ENCODE assay signal across 9 cellular contexts in genomic region chr15:89486726-89487050, GRCh38. TPM values are rescaled to one million over a fixed set of nuclear protein-coding genes. Genes with fewer than 3 reads are reported as not detected.
DNase-seq lines count a peak whose midpoint lies in the region; ATAC-seq and TF ChIP-seq lines count a peak whose summit lies in the region.
"Had no signal": no experiment of that assay in that cellular context is flagged by ENCODE, and none has a peak within 500 bp of the region (broad histone marks: within the 10 kb centered on the region; RNA-seq: fewer than 3 reads in every experiment).

No MANE protein-coding gene starts in this region.

- peak overlapping the region; percentile 49 for H3K4me2 ChIP-seq in HCT116 (ENCODE audit: low read length)
- no peak overlapping the region for H3K4me2 ChIP-seq in OCI-LY7 (ENCODE audit: low read length)

- H3K9me3 ChIP-seq in HCT116 (ENCODE audit: control insufficient read depth in 1 of 2, insufficient read depth in 1 of 2, low read depth in 1 of 2, low read length in 2 of 2) (no peaks in the 10 kb centered on the region), OCI-LY7 (ENCODE audit: low read length) (no peaks in the 10 kb centered on the region)

- no peak overlapping the region for H3K9ac ChIP-seq in HCT116 (ENCODE audit: low read length)

- H3K36me3 ChIP-seq in HCT116 (ENCODE audit: control insufficient read depth in 1 of 2, insufficient read depth in 2 of 2, low read length in 2 of 2) (no peaks in the 10 kb centered on the region), OCI-LY7 (ENCODE audit: insufficient read depth, low read length) (no peaks in the 10 kb centered on the region)

- no peak overlapping the region for H3K4me3 ChIP-seq in HCT116 (replicated peaks in 1 of 2; ENCODE audit: low read depth in 1 of 2, low read length in 2 of 2)
- H3K4me3 ChIP-seq in OCI-LY7 (ENCODE audit: low read depth, low read length, poor library complexity, severe bottlenecking): no peak overlapping the region

- RAD21 ChIA-PET in HCT116 (lab: Charles Lee; ENCODE audit: low non-redundant PET in 1 of 2, low total read pairs in 2 of 2, uncharacterized antibody in 2 of 2, unreplicated experiment in 2 of 2): no interaction called here

- intact Hi-C loops in HCT116 (cut with micrococcal nuclease) (no loop called here), OCI-LY7 (cut with micrococcal nuclease; ENCODE audit: unreplicated experiment) (no loop called here)

- H3K79me2 ChIP-seq in HCT116 (ENCODE audit: insufficient read depth, low read length) (no peaks in the 10 kb centered on the region), OCI-LY7 (ENCODE audit: insufficient read depth, low read depth, low read length) (no peaks in the 10 kb centered on the region)

- no peak for TF ChIP-seq RAD21 in HCT116 (IDR thresholded peaks at IDR 0.05; ENCODE audit: low read depth)

- H3K27ac ChIP-seq in HCT116 (ENCODE audit: low read depth, low read length): no peak overlapping the region
- no peak overlapping the region for H3K27ac ChIP-seq in foreskin keratinocyte
- no peak overlapping the region for H3K27ac ChIP-seq in OCI-LY7 (ENCODE audit: low read depth, low read length, poor library complexity, severe bottlenecking)

- H4K20me1 ChIP-seq in HCT116 (ENCODE audit: insufficient read depth): no peaks in the 10 kb centered on the region
- no peaks in the 10 kb centered on the region for H4K20me1 ChIP-seq in OCI-LY7 (ENCODE audit: insufficient read depth, low read length)

- H3K4me1 ChIP-seq in HCT116 (ENCODE audit: control insufficient read depth in 1 of 2, insufficient read depth in 2 of 2, low read length in 2 of 2) (peaks cover 5 to 9% of the 10 kb centered on the region in 2 experiments; a peak in 3 of 4 replicates), foreskin keratinocyte (no peaks in the 10 kb centered on the region), OCI-LY7 (ENCODE audit: insufficient read depth, low read length, poor library complexity, severe bottlenecking) (no peaks in the 10 kb centered on the region)

- H3K27me3 ChIP-seq in HCT116 (ENCODE audit: insufficient read depth, low read length): no peaks in the 10 kb centered on the region
- H3K27me3 ChIP-seq in foreskin keratinocyte: peaks cover 39% of the 10 kb centered on the region

- ATAC-seq in HCT116 (peak; percentile 95), foreskin keratinocyte (peak; percentile 62), HG03442 (IDR thresholded peaks at IDR 0.05; ENCODE audit: unreplicated experiment) (no peak), GM19467 (IDR thresholded peaks at IDR 0.05; ENCODE audit: unreplicated experiment) (no peak)

- H2AFZ ChIP-seq in HCT116 (ENCODE audit: low read depth, low read length, poor library complexity, severe bottlenecking): no peak overlapping the region
- H2AFZ ChIP-seq in OCI-LY7 (ENCODE audit: low read length): no peak overlapping the region

- CTCF ChIA-PET in HCT116 (lab: Charles Lee): no interaction called here
- CTCF ChIA-PET in OCI-LY7 (lab: Charles Lee; ENCODE audit: unreplicated experiment): no interaction called here

- DNase-seq in HCT116 (ENCODE audit: low read depth, low spot score) (no peak), foreskin keratinocyte (no peak), Ammon's horn (ENCODE audit: low spot score) (no peak), OCI-LY7 (ENCODE audit: low spot score) (no peak)
- DNase-seq in activated CD4-positive, alpha-beta T cell treated with anti-CD3 and anti-CD28 coated beads for 48 hours: peak; percentile 64
- peak; percentile 20 for DNase-seq in stimulated activated CD8-positive, alpha-beta memory T cell treated with anti-CD3 and anti-CD28 coated beads, Interleukin-4, amount 100 ng/mL, for 24 hours (ENCODE audit: low read depth)
- DNase-seq: SHP77 had no signal

- BruUV-seq in HCT116 (replicated peaks; lab: Mats Ljungman, UMichigan) (no TSS peak), OCI-LY7 (replicated peaks; lab: Mats Ljungman, UMichigan) (no TSS peak)

- no peak for TF ChIP-seq POLR2A in HCT116 (IDR thresholded peaks at IDR 0.05; ENCODE audit: borderline replicate concordance, extremely low read depth, insufficient read depth, insufficient read length)

- H3K9me2 ChIP-seq in HCT116 (ENCODE audit: insufficient read depth) (no peaks in the 10 kb centered on the region), OCI-LY7 (ENCODE audit: insufficient read depth, low read length) (no peaks in the 10 kb centered on the region)

- POLR2A ChIA-PET in HCT116 (lab: Charles Lee): no interaction called here
- POLR2A ChIA-PET in OCI-LY7 (lab: Charles Lee): no interaction called here

- TF ChIP-seq CTCF in HCT116 (IDR thresholded peaks at IDR 0.05 in 2 of 3, conservative IDR thresholded peaks at IDR 0.05 in 1 of 3; ENCODE audit: borderline replicate concordance in 1 of 3, insufficient read depth in 1 of 3, low read depth in 2 of 3, low read length in 2 of 3) (no peak), foreskin keratinocyte (conservative IDR thresholded peaks at IDR 0.05) (no peak), OCI-LY7 (conservative IDR thresholded peaks at IDR 0.05; ENCODE audit: low read length) (no peak)

TF ChIP-seq in HCT116, 20 proteins besides CTCF, POLR2A, EP300 and RAD21:
- TF ChIP-seq YY1 (IDR thresholded peaks at IDR 0.05; ENCODE audit: extremely low read depth, insufficient replicate concordance, low read depth, low read length) (no peak), CBX3 (IDR thresholded peaks at IDR 0.05; ENCODE audit: low read depth) (no peak), SRF (IDR thresholded peaks at IDR 0.05; ENCODE audit: low read depth) (no peak), POLR2AphosphoS5 (IDR thresholded peaks at IDR 0.05; ENCODE audit: low read depth, low read length) (no peak), EZH2 (IDR thresholded peaks at IDR 0.05) (no peak), ZNF274 (IDR thresholded peaks at IDR 0.05; ENCODE audit: low read depth, low read length) (no peak)

RNA-seq across cellular contexts. Expression of gene RHCG, which starts 9.7 kb away (rescaled TPM):
- total RNA-seq in HCT116 (2021; ENCODE audit: unreplicated experiment): not detected
- polyA plus RNA-seq in HCT116 (2012): not detected in 2 replicates
- 0.54 and 0.56 TPM in 2 replicates for total RNA-seq in foreskin keratinocyte
- 0.66 TPM in 2 replicates for polyA plus RNA-seq in foreskin keratinocyte
- not detected in 2 replicates for total RNA-seq in OCI-LY7 (2014; rRNA removed; shearing (Covaris generic))
- total RNA-seq in OCI-LY7 (2022): not detected in 2 replicates

Comparison
In these comparisons a context has a peak if more than half of its experiments do, and no peak if none do; other contexts are left out.
1. ATAC-seq: peak in HCT116 (single experiment) and foreskin keratinocyte (single experiment); none in HG03442 (single experiment) and GM19467 (single experiment).
2. DNase-seq: peak in activated CD4-positive, alpha-beta T cell treated with anti-CD3 and anti-CD28 coated beads for 48 hours (single experiment) and stimulated activated CD8-positive, alpha-beta memory T cell treated with anti-CD3 and anti-CD28 coated beads, Interleukin-4, amount 100 ng/mL, for 24 hours (single experiment); none in HCT116 (single experiment), foreskin keratinocyte (0 of 2), Ammon's horn (single experiment) and OCI-LY7 (single experiment).